In genomic region chr3:187626581-187626980, GRCh38 we compare ENCODE assay signal across 22 cellular contexts. TPM values are rescaled to one million over a fixed set of nuclear protein-coding genes. Genes with fewer than 3 reads are reported as not detected.
DNase-seq lines count a peak whose midpoint lies in the region; ATAC-seq and TF ChIP-seq lines count a peak whose summit lies in the region.
"Had no signal": no experiment of that assay in that cellular context is flagged by ENCODE, and none has a peak within 500 bp of the region (broad histone marks: within the 10 kb centered on the region; RNA-seq: fewer than 3 reads in every experiment).

No MANE protein-coding gene starts in this region.

- ATAC-seq in sciatic nerve (no peak), GM18858 (IDR thresholded peaks at IDR 0.05; ENCODE audit: unreplicated experiment) (no peak)
- ATAC-seq: GM12878, HCT116 had no signal

- H3K4me3 ChIP-seq in fibroblast of villous mesenchyme (ENCODE audit: low read depth, low read length), result no peak overlapping the region
- H3K4me3 ChIP-seq: BLaER1 treated with 17β-estradiol and CSF1 and Interleukin-3, amounts not matched to agents 10 nM and 100 nM; GM12878 had no signal

- intact Hi-C loops in posterior cingulate gyrus (cut with DNase I) (no loop called here), sciatic nerve (cut with DNase I) (no loop called here), head of caudate nucleus (cut with DNase I) (no loop called here)

- no peak for TF ChIP-seq CTCF in fibroblast of villous mesenchyme (IDR thresholded peaks at IDR 0.05; ENCODE audit: insufficient read depth, low read depth, low read length)

- DNase-seq in H4 (ENCODE audit: low spot score) (peak; percentile 59), amniotic epithelial cell (ENCODE audit: low read depth) (peak; percentile 51), fibroblast of villous mesenchyme (ENCODE audit: low read depth) (peak; percentile 42), posterior cingulate gyrus (no peak), sciatic nerve (ENCODE audit: low spot score) (no peak), head of caudate nucleus (no peak)
- DNase-seq: AML-193; BE2C; CD4-positive, alpha-beta T cell; CD8-positive, alpha-beta memory T cell; DMS 273 treated with DMSO at 0.1 percent for 48 hours; DMS79; EL; GDM1; GOT3; H7 had no signal

RNA-seq across cellular contexts. Expression of gene SST, which starts 43.6 kb away (rescaled TPM):
- not detected in 2 replicates for total RNA-seq in H4 (2014; rRNA removed; shearing (Covaris generic))
- total RNA-seq in fibroblast of villous mesenchyme (not detected in 2 replicates), sciatic nerve (not detected)
- total RNA-seq: A172; A673; CD4-positive, alpha-beta T cell; CD8-positive, alpha-beta memory T cell had no signal

Comparison
In these comparisons a context has a peak if more than half of its experiments do, and no peak if none do; other contexts are left out.
1. DNase-seq: peak in H4 (single experiment), amniotic epithelial cell (single experiment) and fibroblast of villous mesenchyme (single experiment); none in posterior cingulate gyrus (0 of 10), sciatic nerve (single experiment) and head of caudate nucleus (0 of 42).